10 cellular contexts compared by ENCODE assay signal in genomic region chr2:237686659-237687136, GRCh38. TPM values are rescaled to one million over a fixed set of nuclear protein-coding genes. Genes with fewer than 3 reads are reported as not detected.
DNase-seq lines count a peak whose midpoint lies in the region; ATAC-seq and TF ChIP-seq lines count a peak whose summit lies in the region.
"Had no signal": no experiment of that assay in that cellular context is flagged by ENCODE, and none has a peak within 500 bp of the region (broad histone marks: within the 10 kb centered on the region; RNA-seq: fewer than 3 reads in every experiment).

No MANE protein-coding gene starts in this region.

- POLR2A ChIA-PET in AG04449 (lab: Yijun Ruan, JAX), result interaction anchor here (0.6 to 4.4 kb wide), 2 partner anchors 14 to 17 kb away, joined by 4 to 40 read pairs; no protein-coding TSS in a partner anchor

- H3K9me3 Mint-ChIP-seq in activated T-helper 2 cell treated with anti-CD3 and anti-CD28 coated beads, Interferon-gamma antibody, Interleukin-2, Interleukin-4, amounts not matched to agents 10 μg/mL and 5 μg/mL and 100 μg/mL, durations not matched to agents 14 hours and 24 hours and 36 hours, result no peaks in the 10 kb centered on the region
- H3K9me3 Mint-ChIP-seq: stimulated activated naive CD8-positive, alpha-beta T cell treated with anti-CD3 and anti-CD28 coated beads, Interleukin-15, amount 100 ng/mL, for 72 hours had no signal

- no peak overlapping the region for H3K4me3 Mint-ChIP-seq in activated T-helper 2 cell treated with anti-CD3 and anti-CD28 coated beads, Interferon-gamma antibody, Interleukin-2, Interleukin-4, amounts not matched to agents 10 μg/mL and 5 μg/mL and 100 μg/mL, durations not matched to agents 14 hours and 24 hours and 36 hours (ENCODE audit: low read depth)
- H3K4me3 Mint-ChIP-seq: stimulated activated naive CD8-positive, alpha-beta T cell treated with anti-CD3 and anti-CD28 coated beads, Interleukin-15, amount 100 ng/mL, for 72 hours had no signal

- no peaks in the 10 kb centered on the region for H3K27me3 Mint-ChIP-seq in activated T-helper 2 cell treated with anti-CD3 and anti-CD28 coated beads, Interferon-gamma antibody, Interleukin-2, Interleukin-4, amounts not matched to agents 10 μg/mL and 5 μg/mL and 100 μg/mL, durations not matched to agents 14 hours and 24 hours and 36 hours (ENCODE audit: low read depth)
- H3K27me3 Mint-ChIP-seq: stimulated activated naive CD8-positive, alpha-beta T cell treated with anti-CD3 and anti-CD28 coated beads, Interleukin-15, amount 100 ng/mL, for 72 hours had no signal

- CTCF ChIA-PET in AG04449 (lab: Yijun Ruan, JAX), result interaction anchor here (0.7 to 8.3 kb wide), 10 partner anchors 9 to 211 kb away, joined by 3 to 87 read pairs (median 4); no protein-coding TSS in a partner anchor

- peaks cover 45% of the 10 kb centered on the region for H3K4me1 Mint-ChIP-seq in activated T-helper 2 cell treated with anti-CD3 and anti-CD28 coated beads, Interferon-gamma antibody, Interleukin-2, Interleukin-4, amounts not matched to agents 10 μg/mL and 5 μg/mL and 100 μg/mL, durations not matched to agents 14 hours and 24 hours and 36 hours (ENCODE audit: low read depth)

- intact Hi-C loops in activated T-helper 2 cell treated with anti-CD3 and anti-CD28 coated beads, Interferon-gamma antibody, Interleukin-2, Interleukin-4, amounts not matched to agents 10 μg/mL and 5 μg/mL and 100 μg/mL, durations not matched to agents 14 hours and 24 hours and 36 hours (cut with micrococcal nuclease), result loop anchor here (1.0 to 2.0 kb wide), 2 partner anchors 13 to 14 kb away; no protein-coding TSS in a partner anchor

- no peak for DNase-seq in AG04449 (ENCODE audit: low read depth, low spot score)
- no peak for DNase-seq in GM13976 (ENCODE audit: low spot score)
- DNase-seq in activated T-helper 2 cell treated with anti-CD3 and anti-CD28 coated beads, Interferon-gamma antibody, Interleukin-2, Interleukin-4, amounts not matched to agents 10 μg/mL and 5 μg/mL and 100 μg/mL, durations not matched to agents 14 hours and 24 hours and 36 hours (ENCODE audit: low spot score), result no peak
- peak; percentile 91 to 95 for DNase-seq in lung microvascular endothelial cell (ENCODE audit: low read depth in 2 of 2)
- DNase-seq in KBM-7, result no peak
- DNase-seq: Kasumi-1; stimulated activated naive CD8-positive, alpha-beta T cell treated with anti-CD3 and anti-CD28 coated beads, Interleukin-15, amount 100 ng/mL, for 72 hours had no signal

- no peak for TF ChIP-seq POLR2A in GM18505 (IDR thresholded peaks at IDR 0.05; ENCODE audit: borderline replicate concordance, extremely low read depth, insufficient read depth, insufficient read length)

- H3K36me3 Mint-ChIP-seq in activated T-helper 2 cell treated with anti-CD3 and anti-CD28 coated beads, Interferon-gamma antibody, Interleukin-2, Interleukin-4, amounts not matched to agents 10 μg/mL and 5 μg/mL and 100 μg/mL, durations not matched to agents 14 hours and 24 hours and 36 hours (ENCODE audit: low read depth), result no peaks in the 10 kb centered on the region

- H3K4me3 ChIP-seq in AG04449 (ENCODE audit: low read depth, low read length), result no peak overlapping the region

- in situ Hi-C loops in GM13976 (cut with MboI; ENCODE audit: low sequenced_read_pairs, unreplicated experiment), result no loop called here
- in situ Hi-C loops in KBM-7 (cut with MboI; ENCODE audit: low pct_unique_long_range_greater_than_20kb, low sequenced_read_pairs), result no loop called here

- TF ChIP-seq CTCF in AG04449 (IDR thresholded peaks at IDR 0.05; ENCODE audit: insufficient read depth, low read length, missing control alignments) (peak; percentile 43), GM13976 (IDR thresholded peaks at IDR 0.05; ENCODE audit: borderline replicate concordance, control extremely low read depth, extremely low read depth, insufficient read depth, missing control alignments) (peak; percentile 19)

- no peak for ATAC-seq in GM18505 (IDR thresholded peaks at IDR 0.05; ENCODE audit: unreplicated experiment)
- no peak for ATAC-seq in HG02798 (IDR thresholded peaks at IDR 0.05; ENCODE audit: poor library complexity, unreplicated experiment)
- no peak for ATAC-seq in HG02571 (IDR thresholded peaks at IDR 0.05; ENCODE audit: unreplicated experiment)
- ATAC-seq: stimulated activated naive CD8-positive, alpha-beta T cell treated with anti-CD3 and anti-CD28 coated beads, Interleukin-15, amount 100 ng/mL, for 72 hours had no signal

- H3K27ac Mint-ChIP-seq in activated T-helper 2 cell treated with anti-CD3 and anti-CD28 coated beads, Interferon-gamma antibody, Interleukin-2, Interleukin-4, amounts not matched to agents 10 μg/mL and 5 μg/mL and 100 μg/mL, durations not matched to agents 14 hours and 24 hours and 36 hours, result peak overlapping the region; percentile 50
- H3K27ac Mint-ChIP-seq: stimulated activated naive CD8-positive, alpha-beta T cell treated with anti-CD3 and anti-CD28 coated beads, Interleukin-15, amount 100 ng/mL, for 72 hours had no signal

RNA-seq across cellular contexts. Expression of gene LRRFIP1, which starts 59.3 kb away (rescaled TPM):
- total RNA-seq in activated T-helper 2 cell treated with anti-CD3 and anti-CD28 coated beads, Interferon-gamma antibody, Interleukin-2, Interleukin-4, amounts not matched to agents 10 μg/mL and 5 μg/mL and 100 μg/mL, durations not matched to agents 14 hours and 24 hours and 36 hours, result 254 and 256 TPM in 2 replicates
- total RNA-seq in lung microvascular endothelial cell, result 89.3 and 96.1 TPM in 2 replicates

Comparison
In these comparisons a context has a peak if more than half of its experiments do, and no peak if none do; other contexts are left out.
1. DNase-seq: peak in lung microvascular endothelial cell (2 of 2); none in AG04449 (single experiment), GM13976 (single experiment), activated T-helper 2 cell treated with anti-CD3 and anti-CD28 coated beads, Interferon-gamma antibody, Interleukin-2, Interleukin-4, amounts not matched to agents 10 μg/mL and 5 μg/mL and 100 μg/mL, durations not matched to agents 14 hours and 24 hours and 36 hours (single experiment) and KBM-7 (single experiment).